In genomic region chr5:19745247-19745646, GRCh38 we compare ENCODE assay signal across 22 cellular contexts.
"Had no signal": no experiment of that assay in that cellular context is flagged by ENCODE, and none has a peak within 500 bp of the region (broad histone marks: within the 10 kb centered on the region; RNA-seq: fewer than 3 reads in every experiment).

No MANE protein-coding gene starts in this region.

- DNase-seq: cortex of kidney; effector memory CD4-positive, alpha-beta T cell; heart right ventricle; left colon; left ventricle myocardium superior; mesenchymal stem cell; naive thymus-derived CD4-positive, alpha-beta T cell; nephron progenitor cell; posterior cingulate gyrus; sigmoid colon; stimulated activated CD4-positive, alpha-beta T cell treated with anti-CD3 and anti-CD28 coated beads, Interleukin-2, amount 100 ng/mL, for 24 hours; stimulated activated CD4-positive, alpha-beta T cell treated with anti-CD3 and anti-CD28 coated beads, Interleukin-4, amount 100 ng/mL, for 4 hours; stimulated activated naive CD4-positive, alpha-beta T cell; stomach; substantia nigra; transverse colon had no signal

- H3K4me1 ChIP-seq: heart right ventricle, right atrium auricular region, sigmoid colon, stomach, transverse colon had no signal

- FAIRE-seq: endometrium, frontal cortex had no signal

- H3K27ac ChIP-seq: heart right ventricle, right atrium auricular region, sigmoid colon, skin epidermis, stomach, thoracic aorta, transverse colon had no signal

- H3K9me3 Mint-ChIP-seq: nephron progenitor cell had no signal

- H3K4me3 Mint-ChIP-seq: naive thymus-derived CD4-positive, alpha-beta T cell; nephron progenitor cell had no signal

- H3K36me3 ChIP-seq: heart right ventricle, right atrium auricular region, sigmoid colon, stomach, thoracic aorta, transverse colon had no signal

- H3K4me3 ChIP-seq: heart right ventricle, lung, right atrium auricular region, sigmoid colon, skin epidermis, stomach, thoracic aorta, transverse colon had no signal

- H3K27me3 ChIP-seq: heart right ventricle, right atrium auricular region, sigmoid colon, stomach, transverse colon had no signal

- H3K9me3 ChIP-seq: right atrium auricular region, sigmoid colon, stomach, thoracic aorta had no signal

- H3K4me1 Mint-ChIP-seq: naive thymus-derived CD4-positive, alpha-beta T cell; nephron progenitor cell had no signal

- H3K27ac Mint-ChIP-seq: naive thymus-derived CD4-positive, alpha-beta T cell; nephron progenitor cell had no signal

- H3K27me3 Mint-ChIP-seq: naive thymus-derived CD4-positive, alpha-beta T cell had no signal

- H3K36me3 Mint-ChIP-seq: naive thymus-derived CD4-positive, alpha-beta T cell had no signal
